Comparison of ENCODE assay signal across 8 cellular contexts in genomic region chr4:158209825-158210807, GRCh38. TPM values are rescaled to one million over a fixed set of nuclear protein-coding genes. Genes with fewer than 3 reads are reported as not detected.
A peak's percentile ranks its signal among the peaks of the same experiment; 100 is the strongest.
DNase-seq lines count a peak whose midpoint lies in the region; ATAC-seq and TF ChIP-seq lines count a peak whose summit lies in the region.

Gene TMEM144 (plus strand): TSS chr4:158210486. CDS start chr4:158212668, 2,182 bp downstream.

- H3K27me3 Mint-ChIP-seq in brain = peaks cover 4% of the 10 kb centered on the region

- H3K36me3 Mint-ChIP-seq in brain = no peaks in the 10 kb centered on the region

- H3K9me3 ChIP-seq in iPS DF 6.9 (ENCODE audit: control insufficient read depth, insufficient read depth, low read length) = no peaks in the 10 kb centered on the region

- peak within 1 kb of the TSS; percentile 19 to 96 (median 89) for H3K27ac Mint-ChIP-seq in brain

- H3K4me1 ChIP-seq in iPS DF 6.9 (ENCODE audit: control insufficient read depth, insufficient read depth, low read length) = no peaks in the 10 kb centered on the region

- peaks cover 19% of the 10 kb centered on the region for H3K4me1 Mint-ChIP-seq in brain

- no peak within 1 kb of the TSS for H3K27ac ChIP-seq in iPS DF 6.9 (ENCODE audit: low read length)

- no CpG with 5 or more reads among the region's 34 CpGs for WGBS in iPS DF 6.9 (ENCODE audit: insufficient coverage, insufficient read length)

- ATAC-seq in GM19467 (IDR thresholded peaks at IDR 0.05; ENCODE audit: unreplicated experiment) = peak; percentile 85
- peak; percentile 73 for ATAC-seq in HG03571 (IDR thresholded peaks at IDR 0.05; ENCODE audit: unreplicated experiment)

- peak within 1 kb of the TSS; percentile 55; the same call in 1 of the 2 replicates for H3K4me3 ChIP-seq in iPS DF 6.9 (ENCODE audit: low read length)

- no peaks in the 10 kb centered on the region for H3K27me3 ChIP-seq in iPS DF 6.9 (ENCODE audit: control insufficient read depth, insufficient read depth, low read length)

- H3K4me3 Mint-ChIP-seq in brain = peak within 1 kb of the TSS; percentile 77 to 91 (median 85)

- no peak for TF ChIP-seq CTCF in brain (conservative IDR thresholded peaks at IDR 0.05)

- DNase-seq in CMK (ENCODE audit: low read depth) (peak; percentile 21), SKM-1 treated with dmso at 0.1 percent for 144 hours (lab: John Stamatoyannopoulos, UW; ENCODE audit: unreplicated experiment) (peak; percentile 79), iPS DF 6.9 (ENCODE audit: low read depth, low spot score) (peak; percentile 55), renal cortical epithelial cell (ENCODE audit: low read depth) (peak; percentile 88), NCI-H2171 treated with DMSO at 0.1 percent for 48 hours (lab: John Stamatoyannopoulos, UW) (no peak)

- H3K9me3 Mint-ChIP-seq in brain = peaks cover 0 to 10% (median 0%) of the 10 kb centered on the region in 5 experiments

- no peaks in the 10 kb centered on the region for H3K36me3 ChIP-seq in iPS DF 6.9 (ENCODE audit: control insufficient read depth, insufficient read depth, low read length)

RNA-seq across cellular contexts. Expression of gene TMEM144, which starts in this region (rescaled TPM):
- 52.0 TPM for polyA plus RNA-seq in brain (ENCODE audit: insufficient read depth, low read depth, low replicate concordance)
- total RNA-seq in renal cortical epithelial cell = 8.5 and 12.9 TPM in 2 replicates
